14 cellular contexts compared by ENCODE assay signal in genomic region chr2:71799013-71799575, GRCh38.
A peak's percentile ranks its signal among the peaks of the same experiment; 100 is the strongest.
DNase-seq lines count a peak whose midpoint lies in the region; ATAC-seq, FAIRE-seq and TF ChIP-seq lines count a peak whose summit lies in the region.
"Had no signal": no experiment of that assay in that cellular context is flagged by ENCODE, and none has a peak within 500 bp of the region (broad histone marks: within the 10 kb centered on the region; RNA-seq: fewer than 3 reads in every experiment).

No MANE protein-coding gene starts in this region.

- in situ Hi-C loops in HepG2 (cut with HindIII; ENCODE audit: extremely low pct_ligation_motif_present, low pct_unique_long_range_greater_than_20kb) = no loop called here

- H3K9me3 ChIP-seq in HepG2 (ENCODE audit: low read length) (no peaks in the 10 kb centered on the region), neuronal stem cell (replicated peaks in 1 of 2; ENCODE audit: control insufficient read depth in 2 of 2, insufficient read depth in 1 of 2, low read depth in 1 of 2, low read length in 2 of 2) (no peaks in the 10 kb centered on the region), tibial nerve (no peaks in the 10 kb centered on the region)
- H3K9me3 ChIP-seq: Caco-2 had no signal

- no peak overlapping the region for H3K23ac ChIP-seq in neuronal stem cell (ENCODE audit: low read depth, low read length, poor library complexity)

- CTCF ChIA-PET in HepG2 (lab: Yijun Ruan, JAX; ENCODE audit: low intra/inter-chr PET ratio, low total read pairs) = interaction anchor here (1.0 to 4.5 kb wide), 5 partner anchors 184 to 268 kb away, joined by 3 to 35 read pairs (median 16); no protein-coding TSS in a partner anchor

- H3K4ac ChIP-seq in neuronal stem cell (ENCODE audit: low read length) = no peak overlapping the region

- H2BK5ac ChIP-seq in neuronal stem cell (ENCODE audit: low read length) = no peak overlapping the region

- POLR2A ChIA-PET in HepG2 (lab: Yijun Ruan, JAX) = no interaction called here

- TF ChIP-seq CTCF in HepG2 (CRISPR knock-in tag; IDR thresholded peaks at IDR 0.05) = no peak
- TF ChIP-seq CTCF in tibial nerve (IDR thresholded peaks at IDR 0.05) = no peak

- H3K79me1 ChIP-seq in neuronal stem cell (ENCODE audit: low read depth, low read length) = no peaks in the 10 kb centered on the region

- ATAC-seq in Right ventricle myocardium inferior (no peak), HepG2 (no peak)

- no peak overlapping the region for H3K18ac ChIP-seq in neuronal stem cell (ENCODE audit: low read length)

- 64% methylated on average over 3 of the region's 3 CpGs for WGBS in HepG2 (ENCODE audit: low lambda C conversion rate)
- no CpG with 5 or more reads among the region's 3 CpGs for WGBS in neuronal stem cell (ENCODE audit: extremely low coverage in 2 of 2, insufficient read length in 2 of 2, insufficient replicate concordance in 1 of 2), 2 donors
- 90 to 97% methylated on average over 3 of the region's 3 CpGs for WGBS in tibial nerve, 2 donors

- DNase-seq in cardiac septum (ENCODE audit: low spot score) (peak; percentile 71), Right ventricle myocardium inferior (ENCODE audit: missing footprints) (no peak), HepG2 (ENCODE audit: low spot score) (no peak), neuronal stem cell (ENCODE audit: low spot score) (no peak), urothelium cell line (ENCODE audit: low spot score) (no peak), hippocampal formation (lab: John Stamatoyannopoulos, UW) (no peak), H54 (ENCODE audit: insufficient read length, low spot score) (no peak), tibial nerve (ENCODE audit: low spot score in 2 of 2) (no peak)

- H3K14ac ChIP-seq in neuronal stem cell (ENCODE audit: low read length) = no peak overlapping the region

- peak overlapping the region; percentile 0 for H2BK15ac ChIP-seq in neuronal stem cell (ENCODE audit: low read length)

- FAIRE-seq in HepG2 (lab: Jason Lieb, UNC) (no peak), urothelium cell line (lab: Jason Lieb, UNC) (peak; percentile 61), H54 (lab: Jason Lieb, UNC) (no peak)
- FAIRE-seq: D721Med, G401.6, GM12891, GM19239 had no signal

- intact Hi-C loops in cardiac septum (cut with DNase I) (loop anchor here (5.0 kb wide), 3 partner anchors 82 to 252 kb away; no protein-coding TSS in a partner anchor), Right ventricle myocardium inferior (cut with DNase I) (loop anchor here (2.0 to 5.0 kb wide), 3 partner anchors 97 to 252 kb away; no protein-coding TSS in a partner anchor), HepG2 (cut with micrococcal nuclease; ENCODE audit: unreplicated experiment) (no loop called here)

- H3K4me2 ChIP-seq in HepG2 (ENCODE audit: low read depth, low read length) (no peak overlapping the region), neuronal stem cell (ENCODE audit: insufficient read depth, low read length, poor library complexity, severe bottlenecking) (no peak overlapping the region)

- H3K36me3 ChIP-seq in HepG2 (replicated peaks in 1 of 2; ENCODE audit: control insufficient read depth in 1 of 2, insufficient read depth in 2 of 2, low read length in 2 of 2) = no peaks in the 10 kb centered on the region
- H3K36me3 ChIP-seq in neuronal stem cell (replicated peaks in 1 of 2; ENCODE audit: control insufficient read depth in 2 of 2, insufficient read depth in 2 of 2, low read length in 2 of 2) = no peaks in the 10 kb centered on the region
- H3K36me3 ChIP-seq in tibial nerve = no peaks in the 10 kb centered on the region

- peak overlapping the region; percentile 28 for H4K91ac ChIP-seq in neuronal stem cell (ENCODE audit: low read depth, low read length, poor library complexity)

- H4K8ac ChIP-seq in neuronal stem cell (ENCODE audit: low read depth, low read length) = no peak overlapping the region

- H2BK120ac ChIP-seq in neuronal stem cell (ENCODE audit: low read depth, low read length) = no peak overlapping the region

- no peaks in the 10 kb centered on the region for H3K79me2 ChIP-seq in HepG2 (ENCODE audit: insufficient read depth, low read length)

- no peaks in the 10 kb centered on the region for H3K4me1 ChIP-seq in HepG2 (ENCODE audit: insufficient read depth, low read length)
- peaks cover 0 to 5% of the 10 kb centered on the region in 2 donors for H3K4me1 ChIP-seq in neuronal stem cell (ENCODE audit: control insufficient read depth in 2 of 2, insufficient read depth in 1 of 2, low read depth in 1 of 2, low read length in 2 of 2)
- H3K4me1 ChIP-seq in tibial nerve = peaks cover 0 to 4% (median 0%) of the 10 kb centered on the region in 4 donors

- H3K4me3 ChIP-seq in HepG2 (replicated peaks in 1 of 3; ENCODE audit: insufficient read depth in 1 of 3, low read depth in 2 of 3, low read length in 3 of 3) (no peak overlapping the region), neuronal stem cell (ENCODE audit: low read length in 2 of 2) (no peak overlapping the region), tibial nerve (no peak overlapping the region)
- H3K4me3 ChIP-seq: GM23248 had no signal

- H3K27ac ChIP-seq in HepG2 (ENCODE audit: extremely low read length, insufficient read depth, low read length) = no peak overlapping the region
- no peak overlapping the region for H3K27ac ChIP-seq in neuronal stem cell (replicated peaks; ENCODE audit: low read length)
- H3K27ac ChIP-seq in tibial nerve = no peak overlapping the region
- H3K27ac ChIP-seq: GM23248 had no signal

- H3K27me3 ChIP-seq in HepG2 (ENCODE audit: control insufficient read depth in 1 of 2, insufficient read depth in 2 of 2, low read length in 2 of 2) (peaks cover 0 to 25% of the 10 kb centered on the region in 2 experiments; a peak in 3 of 5 replicates), neuronal stem cell (ENCODE audit: control insufficient read depth in 3 of 3, insufficient read depth in 3 of 3, low read depth in 1 of 3, low read length in 3 of 3) (no peaks in the 10 kb centered on the region), tibial nerve (no peaks in the 10 kb centered on the region)

- H3K9ac ChIP-seq in HepG2 (ENCODE audit: insufficient read depth, low read depth, low read length) (no peak overlapping the region), neuronal stem cell (ENCODE audit: low read depth, low read length, poor library complexity) (no peak overlapping the region)
- H3K9ac ChIP-seq: GM23248 had no signal

- peak overlapping the region; percentile 64 for H2AK5ac ChIP-seq in neuronal stem cell (ENCODE audit: low read depth, low read length)

- TF ChIP-seq POLR2A in HepG2 (IDR thresholded peaks at IDR 0.05; ENCODE audit: insufficient read depth in 1 of 2, low read depth in 2 of 2, low read length in 2 of 2) (no peak), H54 (IDR thresholded peaks at IDR 0.05; ENCODE audit: low read depth, low read length) (no peak), tibial nerve (IDR thresholded peaks at IDR 0.05) (no peak)

- no TSS peak for BruUV-seq in HepG2 (replicated peaks; lab: Mats Ljungman, UMichigan)

- H2AFZ ChIP-seq in HepG2 (ENCODE audit: low read length) (no peak overlapping the region), neuronal stem cell (ENCODE audit: low read length) (no peak overlapping the region)
- H2AFZ ChIP-seq: GM23248 had no signal

- no peak for TF ChIP-seq EP300 in HepG2 (IDR thresholded peaks at IDR 0.05; ENCODE audit: low read depth in 2 of 2, low read length in 2 of 2)
- no peak for TF ChIP-seq EP300 in HepG2 (CRISPR knock-in tag; IDR thresholded peaks at IDR 0.05; ENCODE audit: borderline replicate concordance)
- TF ChIP-seq EP300 in tibial nerve (IDR thresholded peaks at IDR 0.05) = no peak

- peaks cover 4% of the 10 kb centered on the region; the same call in 1 of the 2 replicates for H4K20me1 ChIP-seq in HepG2 (ENCODE audit: insufficient read depth, low read length)

- peak overlapping the region; percentile 0 for H2BK12ac ChIP-seq in neuronal stem cell (ENCODE audit: low read length)

- TF ChIP-seq RAD21 in HepG2 (CRISPR knock-in tag; IDR thresholded peaks at IDR 0.05) = no peak

TF ChIP-seq in HepG2, 621 proteins besides CTCF, POLR2A, EP300 and RAD21:
- TF ChIP-seq SKIL (CRISPR knock-in tag; IDR thresholded peaks at IDR 0.05; ENCODE audit: borderline replicate concordance) = 0 out of 2 replicates have a peak, but pooled peaks have one; percentile 25
- TF ChIP-seq THAP11 (CRISPR knock-in tag; IDR thresholded peaks at IDR 0.05) = no peak
- no peak for TF ChIP-seq SATB2 (CRISPR knock-in tag; IDR thresholded peaks at IDR 0.05)
- no peak for TF ChIP-seq ZNF512 (CRISPR knock-in tag; IDR thresholded peaks at IDR 0.05)
TF ChIP-seq in HepG2: peak in this region for 1.
